Comparison of ENCODE assay signal across 15 cellular contexts in genomic region chr10:2145486-2145885, GRCh38.
"Had no signal": no experiment of that assay in that cellular context is flagged by ENCODE, and none has a peak within 500 bp of the region (broad histone marks: within the 10 kb centered on the region; RNA-seq: fewer than 3 reads in every experiment).

No MANE protein-coding gene starts in this region.

- H3K27me3 ChIP-seq: ovary, tibial artery, upper lobe of right lung, vagina had no signal

- DNase-seq: effector memory CD8-positive, alpha-beta T cell; esophagus squamous epithelium; foreskin fibroblast; left colon; naive thymus-derived CD4-positive, alpha-beta T cell; nucleus accumbens; ovary; right cardiac atrium; stimulated activated CD4-positive, alpha-beta T cell treated with anti-CD3 and anti-CD28 coated beads, Interleukin-2, amount 100 ng/mL, for 48 hours; stimulated activated naive CD4-positive, alpha-beta T cell treated with Interleukin-2 at 50 U/mL for 16 hours; tibial artery; upper lobe of right lung had no signal

- H3K4me2 ChIP-seq: smooth muscle cell had no signal

- H3K4me1 ChIP-seq: esophagus squamous epithelium, gastroesophageal sphincter, tibial artery, upper lobe of right lung, vagina had no signal

- H3K36me3 ChIP-seq: esophagus squamous epithelium, gastroesophageal sphincter, ovary, tibial artery, upper lobe of right lung, vagina had no signal

- H3K4me3 ChIP-seq: esophagus squamous epithelium, gastroesophageal sphincter, ovary, smooth muscle cell, tibial artery, upper lobe of right lung, vagina had no signal

- ATAC-seq: effector memory CD8-positive, alpha-beta T cell; gastroesophageal sphincter; left colon; naive thymus-derived CD4-positive, alpha-beta T cell; right cardiac atrium; upper lobe of right lung had no signal

- H3K27ac ChIP-seq: esophagus squamous epithelium, gastroesophageal sphincter, ovary, tibial artery, upper lobe of right lung, vagina had no signal

- H3K9me3 ChIP-seq: esophagus squamous epithelium, gastroesophageal sphincter, ovary, tibial artery, upper lobe of right lung, vagina had no signal
